In genomic region chr20:15346657-15347280, GRCh38 we compare ENCODE assay signal across 12 cellular contexts.
DNase-seq lines count a peak whose midpoint lies in the region; ATAC-seq and TF ChIP-seq lines count a peak whose summit lies in the region.
"Had no signal": no experiment of that assay in that cellular context is flagged by ENCODE, and none has a peak within 500 bp of the region (broad histone marks: within the 10 kb centered on the region; RNA-seq: fewer than 3 reads in every experiment).

No MANE protein-coding gene starts in this region.

- TF ChIP-seq RAD21 in IMR-90 (IDR thresholded peaks at IDR 0.05; ENCODE audit: low read length), result no peak

- H2AFZ ChIP-seq in IMR-90 (replicated peaks; ENCODE audit: low read length, poor library complexity) (no peak overlapping the region), Karpas-422 (ENCODE audit: low read length) (no peak overlapping the region)
- H2AFZ ChIP-seq: GM23248 had no signal

- H4K20me1 ChIP-seq in IMR-90 (ENCODE audit: insufficient read depth, low read length) (no peaks in the 10 kb centered on the region), Karpas-422 (ENCODE audit: insufficient read depth, low read depth, low read length) (no peaks in the 10 kb centered on the region)

- TF ChIP-seq CTCF in IMR-90 (conservative IDR thresholded peaks at IDR 0.05; ENCODE audit: low read depth, low read length) (no peak), RWPE2 (IDR thresholded peaks at IDR 0.05; ENCODE audit: poor library complexity, severe bottlenecking) (no peak), foreskin keratinocyte (conservative IDR thresholded peaks at IDR 0.05) (no peak)

- POLR2A ChIA-PET in IMR-90 (lab: Charles Lee; ENCODE audit: unreplicated experiment), result no interaction called here

- H3K36me3 ChIP-seq in IMR-90 (ENCODE audit: control insufficient read depth, insufficient read depth, low read length) (no peaks in the 10 kb centered on the region), RWPE2 (ENCODE audit: low read depth) (no peaks in the 10 kb centered on the region), Karpas-422 (ENCODE audit: insufficient read depth, low read length) (no peaks in the 10 kb centered on the region)
- H3K36me3 ChIP-seq: HAP-1 had no signal

- no peak overlapping the region for H3K14ac ChIP-seq in IMR-90 (replicated peaks; ENCODE audit: low read depth, low read length)

- H2BK5ac ChIP-seq in IMR-90 (ENCODE audit: low read depth, low read length, poor library complexity, severe bottlenecking), result no peak overlapping the region

- in situ Hi-C loops in IMR-90 (cut with MboI; ENCODE audit: low sequenced_read_pairs), result no loop called here

- H2AK9ac ChIP-seq in IMR-90 (replicated peaks; ENCODE audit: low read depth, low read length, poor library complexity), result no peak overlapping the region

- intact Hi-C loops in IMR-90 (cut with micrococcal nuclease), result no loop called here

- H3K4me2 ChIP-seq in IMR-90 (ENCODE audit: low read depth, low read length) (no peak overlapping the region), Karpas-422 (ENCODE audit: low read depth, low read length, poor library complexity, severe bottlenecking) (no peak overlapping the region)

- H3K9me3 Mint-ChIP-seq in T-helper 2 cell treated with Interferon-gamma antibody and Interleukin-4, amounts not matched to agents 5 μg/mL and 100 μg/mL, for 36 hours, result peaks cover 26% of the 10 kb centered on the region

- DNase-seq in IMR-90 (no peak), RWPE2 (ENCODE audit: low spot score) (no peak), foreskin keratinocyte (peak in 1 of 2 donors; percentile 40), Karpas-422 (no peak), iPS-NIHi11 (ENCODE audit: low spot score) (no peak)
- no peak for DNase-seq in T-helper 2 cell treated with Interferon-gamma antibody and Interleukin-4, amounts not matched to agents 5 μg/mL and 100 μg/mL, for 36 hours (ENCODE audit: low spot score)
- DNase-seq: AML-193; Caco-2; CD4-positive, alpha-beta T cell; GM23248 had no signal

- no peaks in the 10 kb centered on the region for H3K36me3 Mint-ChIP-seq in T-helper 2 cell treated with Interferon-gamma antibody and Interleukin-4, amounts not matched to agents 5 μg/mL and 100 μg/mL, for 36 hours (ENCODE audit: low read depth)

- H3K9ac ChIP-seq in IMR-90 (ENCODE audit: low read depth, low read length) (no peak overlapping the region), Karpas-422 (ENCODE audit: low read length) (no peak overlapping the region)
- H3K9ac ChIP-seq: GM23248 had no signal

- CTCF ChIA-PET in IMR-90 (lab: Yijun Ruan, JAX), result no interaction called here

- H3K9me3 ChIP-seq in IMR-90 (ENCODE audit: control insufficient read depth, insufficient read depth, low read length), result peaks cover 6% of the 10 kb centered on the region
- H3K9me3 ChIP-seq in RWPE2 (ENCODE audit: severe bottlenecking), result no peaks in the 10 kb centered on the region
- no peaks in the 10 kb centered on the region for H3K9me3 ChIP-seq in Karpas-422 (ENCODE audit: low read length)
- H3K9me3 ChIP-seq: HAP-1 had no signal

- no peak overlapping the region for H4K5ac ChIP-seq in IMR-90 (ENCODE audit: low read depth, low read length)

- H3K9me2 ChIP-seq in Karpas-422 (replicated peaks; ENCODE audit: insufficient read depth, low read length), result no peaks in the 10 kb centered on the region; the same call in 1 of the 2 replicates

- TF ChIP-seq POLR2A in IMR-90 (IDR thresholded peaks at IDR 0.05; ENCODE audit: low read depth, low read length), result no peak

- H4K91ac ChIP-seq in IMR-90 (ENCODE audit: insufficient read depth, low read depth, low read length), result no peak overlapping the region

- no peak overlapping the region for H3K23ac ChIP-seq in IMR-90 (ENCODE audit: low read depth, low read length)

- no peak overlapping the region for H3K4ac ChIP-seq in IMR-90 (ENCODE audit: low read depth, low read length)

- no peak for ATAC-seq in IMR-90 (ENCODE audit: low read depth)
- peak; percentile 54; the same call in 1 of the 3 replicates for ATAC-seq in RWPE2 (ENCODE audit: low read depth)
- peak; percentile 82 for ATAC-seq in foreskin keratinocyte

- dilution Hi-C loops in IMR-90 (cut with HindIII; ENCODE audit: low sequenced_read_pairs, unreplicated experiment), result no loop called here

- H3K27ac Mint-ChIP-seq in T-helper 2 cell treated with Interferon-gamma antibody and Interleukin-4, amounts not matched to agents 5 μg/mL and 100 μg/mL, for 36 hours, result no peak overlapping the region
- H3K27ac Mint-ChIP-seq: CD4-positive, alpha-beta T cell had no signal

- no peak overlapping the region for H2BK15ac ChIP-seq in IMR-90 (ENCODE audit: low read depth, low read length)

- no peak overlapping the region for H3K56ac ChIP-seq in IMR-90 (ENCODE audit: extremely low read depth, insufficient read depth, low read length)

- no peaks in the 10 kb centered on the region for H3K9me1 ChIP-seq in IMR-90 (ENCODE audit: insufficient read depth, low read length)

- no peaks in the 10 kb centered on the region for H3K4me1 ChIP-seq in IMR-90 (ENCODE audit: control insufficient read depth, insufficient read depth, low read length)
- H3K4me1 ChIP-seq in RWPE2 (ENCODE audit: insufficient read depth, poor library complexity, severe bottlenecking), result no peaks in the 10 kb centered on the region
- no peaks in the 10 kb centered on the region for H3K4me1 ChIP-seq in foreskin keratinocyte
- H3K4me1 ChIP-seq in Karpas-422 (ENCODE audit: low read length), result no peaks in the 10 kb centered on the region
- H3K4me1 ChIP-seq: HAP-1 had no signal

- no CpG with 5 or more reads among the region's 3 CpGs for WGBS in IMR-90 (ENCODE audit: extremely low coverage in 2 of 2, insufficient read length in 1 of 2), 2 experiments

- no peak overlapping the region for H2BK20ac ChIP-seq in IMR-90 (ENCODE audit: low read depth, low read length)

- H3K79me1 ChIP-seq in IMR-90 (ENCODE audit: low read depth in 1 of 2, low read length in 2 of 2), result no peaks in the 10 kb centered on the region

- BruUV-seq in IMR-90 (replicated peaks; lab: Mats Ljungman, UMichigan), result no TSS peak

- no peaks in the 10 kb centered on the region for H3K4me1 Mint-ChIP-seq in T-helper 2 cell treated with Interferon-gamma antibody and Interleukin-4, amounts not matched to agents 5 μg/mL and 100 μg/mL, for 36 hours (ENCODE audit: low read depth)

- H3K27me3 ChIP-seq in IMR-90 (ENCODE audit: control insufficient read depth, insufficient read depth, low read length), result no peaks in the 10 kb centered on the region
- no peaks in the 10 kb centered on the region for H3K27me3 ChIP-seq in RWPE2 (ENCODE audit: insufficient read depth, poor library complexity, severe bottlenecking)
- no peaks in the 10 kb centered on the region for H3K27me3 ChIP-seq in foreskin keratinocyte
- no peaks in the 10 kb centered on the region for H3K27me3 ChIP-seq in Karpas-422 (ENCODE audit: low read length)

- no peak overlapping the region for H2BK120ac ChIP-seq in IMR-90 (ENCODE audit: low read depth, low read length)

- no peaks in the 10 kb centered on the region for H3K79me2 ChIP-seq in Karpas-422 (ENCODE audit: low read length)

- no peak overlapping the region for H3K18ac ChIP-seq in IMR-90 (ENCODE audit: low read depth, low read length)

- no peak overlapping the region for H4K8ac ChIP-seq in IMR-90 (ENCODE audit: low read depth in 2 of 2, low read length in 2 of 2)

- no peak overlapping the region for H2AK5ac ChIP-seq in IMR-90 (ENCODE audit: low read depth, low read length)

- H3K4me3 ChIP-seq in IMR-90 (ENCODE audit: insufficient read depth, low read depth, low read length) (no peak overlapping the region), RWPE2 (ENCODE audit: severe bottlenecking) (no peak overlapping the region), Karpas-422 (ENCODE audit: low read length) (no peak overlapping the region)
- H3K4me3 ChIP-seq: GM23248, HAP-1 had no signal

- H3K27ac ChIP-seq in IMR-90 (ENCODE audit: insufficient read depth, low read length), result no peak overlapping the region
- H3K27ac ChIP-seq in RWPE2 (ENCODE audit: poor library complexity, severe bottlenecking), result no peak overlapping the region
- no peak overlapping the region for H3K27ac ChIP-seq in foreskin keratinocyte
- H3K27ac ChIP-seq in Karpas-422 (ENCODE audit: low read length), result no peak overlapping the region
- H3K27ac ChIP-seq: C4-2B, GM23248 had no signal

- no peak overlapping the region for H3K4me3 Mint-ChIP-seq in T-helper 2 cell treated with Interferon-gamma antibody and Interleukin-4, amounts not matched to agents 5 μg/mL and 100 μg/mL, for 36 hours
- H3K4me3 Mint-ChIP-seq: CD4-positive, alpha-beta T cell had no signal

- no peaks in the 10 kb centered on the region for H3K27me3 Mint-ChIP-seq in T-helper 2 cell treated with Interferon-gamma antibody and Interleukin-4, amounts not matched to agents 5 μg/mL and 100 μg/mL, for 36 hours (ENCODE audit: low read depth)
- H3K27me3 Mint-ChIP-seq: CD4-positive, alpha-beta T cell had no signal

TF ChIP-seq in IMR-90, 13 proteins besides CTCF, POLR2A, EP300 and RAD21:
- no peak for TF ChIP-seq USF2 (IDR thresholded peaks at IDR 0.05; ENCODE audit: low read depth, low read length)
- no peak for TF ChIP-seq BHLHE40 (IDR thresholded peaks at IDR 0.05; ENCODE audit: low read depth, low read length)
- TF ChIP-seq MAZ (IDR thresholded peaks at IDR 0.05; ENCODE audit: borderline replicate concordance, low read depth, low read length), result no peak
- TF ChIP-seq ELK1 (IDR thresholded peaks at IDR 0.05; ENCODE audit: borderline replicate concordance, low read depth, low read length), result no peak
- no peak for TF ChIP-seq MXI1 (IDR thresholded peaks at IDR 0.05; ENCODE audit: borderline replicate concordance, low read depth, low read length)
- peak; percentile 21; the same call in 1 of the 2 replicates for TF ChIP-seq MAFK (IDR thresholded peaks at IDR 0.05; ENCODE audit: low read depth, low read length)
